21 cellular contexts compared by ENCODE assay signal in genomic region chr16:27844826-27845225, GRCh38.
"Had no signal": no experiment of that assay in that cellular context is flagged by ENCODE, and none has a peak within 500 bp of the region (broad histone marks: within the 10 kb centered on the region; RNA-seq: fewer than 3 reads in every experiment).

No MANE protein-coding gene starts in this region.

- H3K4me1 ChIP-seq: body of pancreas, esophagus squamous epithelium, gastrocnemius medialis, left ventricle myocardium inferior, thyroid gland had no signal

- H3K27ac ChIP-seq: body of pancreas, dorsolateral prefrontal cortex, esophagus squamous epithelium, gastrocnemius medialis, left ventricle myocardium inferior, thyroid gland, VCaP had no signal

- ATAC-seq: activated naive CD8-positive, alpha-beta T cell treated with anti-CD3 and anti-CD28 coated beads, Interleukin-2, amount 50 U/mL, for 24 hours; activated T-helper 17 cell treated with anti-CD3 and anti-CD28 coated beads, Interleukin-2, amount 50 U/mL, for 72 hours; body of pancreas; gastrocnemius medialis; T-cell had no signal

- DNase-seq: activated CD4-positive, alpha-beta T cell treated with anti-CD3 and anti-CD28 coated beads, Interleukin-2, amount 10 ng/mL, durations not matched to agents 7 days and 5 days; activated CD4-positive, CD25-positive, alpha-beta regulatory T cell treated with anti-CD3 and anti-CD28 coated beads, Interleukin-2, amount 50 U/mL, for 72 hours; activated naive CD4-positive, alpha-beta T cell treated with anti-CD3 and anti-CD28 coated beads for 36 hours; activated naive CD8-positive, alpha-beta T cell treated with anti-CD3 and anti-CD28 coated beads, Interleukin-2, amount 50 U/mL, for 24 hours; activated T-cell treated with anti-CD3 and anti-CD28 coated beads, Interleukin-2, amount 50 U/mL, for 1 hour; anterior cingulate cortex; body of pancreas; central memory CD4-positive, alpha-beta T cell; esophagus squamous epithelium; gastrocnemius medialis; hippocampal formation; left ventricle myocardium inferior; mammary epithelial cell; occipital lobe; stimulated activated CD4-positive, alpha-beta T cell treated with anti-CD3 and anti-CD28 coated beads, Interleukin-4, amount 100 ng/mL, for 24 hours; stimulated activated naive CD4-positive, alpha-beta T cell treated with Interleukin-2 at 50 U/mL for 16 hours; T-cell; thyroid gland had no signal

- H3K4me3 ChIP-seq: body of pancreas, dorsolateral prefrontal cortex, esophagus squamous epithelium, gastrocnemius medialis, left ventricle myocardium inferior, thyroid gland had no signal

- H3K36me3 ChIP-seq: esophagus squamous epithelium, gastrocnemius medialis, left ventricle myocardium inferior, thyroid gland had no signal

- H3K27me3 ChIP-seq: body of pancreas, dorsolateral prefrontal cortex, gastrocnemius medialis, thyroid gland had no signal

- H3K9me3 ChIP-seq: body of pancreas, esophagus squamous epithelium, gastrocnemius medialis, left ventricle myocardium inferior, thyroid gland had no signal
